ENCODE assay signal across 9 cellular contexts in genomic region chr17:75601057-75601987, GRCh38. TPM values are rescaled to one million over a fixed set of nuclear protein-coding genes. Genes with fewer than 3 reads are reported as not detected.
DNase-seq lines count a peak whose midpoint lies in the region; ATAC-seq and TF ChIP-seq lines count a peak whose summit lies in the region.
"Had no signal": no experiment of that assay in that cellular context is flagged by ENCODE, and none has a peak within 500 bp of the region (broad histone marks: within the 10 kb centered on the region; RNA-seq: fewer than 3 reads in every experiment).

No MANE protein-coding gene starts in this region.

- H3K4me1 ChIP-seq in Caco-2, result no peaks in the 10 kb centered on the region
- H3K4me1 ChIP-seq in gastrocnemius medialis, result no peaks in the 10 kb centered on the region

- H3K27ac Mint-ChIP-seq in Caco-2 (ENCODE audit: unreplicated experiment) (no peak overlapping the region), glutamatergic neuron (ENCODE audit: unreplicated experiment) (no peak overlapping the region)
- no peak overlapping the region for H3K27ac Mint-ChIP-seq in activated T-helper 2 cell treated with anti-CD3 and anti-CD28 coated beads, Interferon-gamma antibody, Interleukin-2, Interleukin-4, amounts not matched to agents 10 μg/mL and 5 μg/mL and 100 μg/mL, durations not matched to agents 14 hours and 24 hours and 36 hours

- no peak overlapping the region for H3K4me3 Mint-ChIP-seq in Caco-2 (ENCODE audit: unreplicated experiment)
- no peak overlapping the region for H3K4me3 Mint-ChIP-seq in activated T-helper 2 cell treated with anti-CD3 and anti-CD28 coated beads, Interferon-gamma antibody, Interleukin-2, Interleukin-4, amounts not matched to agents 10 μg/mL and 5 μg/mL and 100 μg/mL, durations not matched to agents 14 hours and 24 hours and 36 hours (ENCODE audit: low read depth)
- H3K4me3 Mint-ChIP-seq in glutamatergic neuron (ENCODE audit: unreplicated experiment), result no peak overlapping the region

- H3K4me3 ChIP-seq in Caco-2 (ENCODE audit: low read depth, low read length) (no peak overlapping the region), gastrocnemius medialis (no peak overlapping the region)

- H3K36me3 ChIP-seq in Caco-2 (ENCODE audit: control insufficient read depth, insufficient read depth, low read length), result no peaks in the 10 kb centered on the region
- no peaks in the 10 kb centered on the region for H3K36me3 ChIP-seq in gastrocnemius medialis

- H3K27me3 ChIP-seq in Caco-2 (replicated peaks; ENCODE audit: control insufficient read depth, insufficient read depth, low read length), result no peaks in the 10 kb centered on the region
- H3K27me3 ChIP-seq in gastrocnemius medialis, result no peaks in the 10 kb centered on the region

- CTCF ChIA-PET in Caco-2 (lab: Charles Lee), result interaction anchor here (0.5 to 3.5 kb wide), 18 partner anchors 9 to 149 kb away, joined by 3 to 23 read pairs (median 5); partner anchors contain the start of gene SMIM5

- in situ Hi-C loops in gastrocnemius medialis (cut with MboI; ENCODE audit: low sequenced_read_pairs in 4 of 4), result no loop called here

- H3K27ac ChIP-seq in gastrocnemius medialis, result no peak overlapping the region

- H3K9me3 Mint-ChIP-seq in Caco-2 (ENCODE audit: unreplicated experiment) (no peaks in the 10 kb centered on the region), glutamatergic neuron (ENCODE audit: unreplicated experiment) (peaks cover 4% of the 10 kb centered on the region)
- no peaks in the 10 kb centered on the region for H3K9me3 Mint-ChIP-seq in activated T-helper 2 cell treated with anti-CD3 and anti-CD28 coated beads, Interferon-gamma antibody, Interleukin-2, Interleukin-4, amounts not matched to agents 10 μg/mL and 5 μg/mL and 100 μg/mL, durations not matched to agents 14 hours and 24 hours and 36 hours
- H3K9me3 Mint-ChIP-seq: IgD-negative memory B cell had no signal

- intact Hi-C loops in Caco-2 (cut with micrococcal nuclease; ENCODE audit: unreplicated experiment) (no loop called here), gastrocnemius medialis (cut with DNase I; ENCODE audit: low total_unique reads) (loop anchor here (1.0 kb wide), 1 partner anchor 49 kb away; no protein-coding TSS in a partner anchor)
- intact Hi-C loops in activated T-helper 2 cell treated with anti-CD3 and anti-CD28 coated beads, Interferon-gamma antibody, Interleukin-2, Interleukin-4, amounts not matched to agents 10 μg/mL and 5 μg/mL and 100 μg/mL, durations not matched to agents 14 hours and 24 hours and 36 hours (cut with micrococcal nuclease), result no loop called here

- no peak for TF ChIP-seq POLR2A in gastrocnemius medialis (IDR thresholded peaks at IDR 0.05)

- TF ChIP-seq CTCF in Caco-2 (IDR thresholded peaks at IDR 0.05; ENCODE audit: insufficient read depth in 1 of 2, low read depth in 1 of 2, low read length in 1 of 2, severe bottlenecking in 1 of 2, unreplicated experiment in 1 of 2) (peak; percentile 57 to 76), glutamatergic neuron (IDR thresholded peaks at IDR 0.05; ENCODE audit: partially characterized antibody, unreplicated experiment) (peak; percentile 78), gastrocnemius medialis (IDR thresholded peaks at IDR 0.05 in 4 of 5, conservative IDR thresholded peaks at IDR 0.05 in 1 of 5) (peak; percentile 28 to 59 (median 55))

- H3K9me3 ChIP-seq in Caco-2, result no peaks in the 10 kb centered on the region
- no peaks in the 10 kb centered on the region for H3K9me3 ChIP-seq in gastrocnemius medialis

- BruUV-seq in Caco-2 (replicated peaks; lab: Mats Ljungman, UMichigan), result no TSS peak

- no peaks in the 10 kb centered on the region for H3K4me1 Mint-ChIP-seq in Caco-2 (ENCODE audit: low read depth, unreplicated experiment)
- H3K4me1 Mint-ChIP-seq in activated T-helper 2 cell treated with anti-CD3 and anti-CD28 coated beads, Interferon-gamma antibody, Interleukin-2, Interleukin-4, amounts not matched to agents 10 μg/mL and 5 μg/mL and 100 μg/mL, durations not matched to agents 14 hours and 24 hours and 36 hours (ENCODE audit: low read depth), result no peaks in the 10 kb centered on the region
- H3K4me1 Mint-ChIP-seq in glutamatergic neuron (ENCODE audit: low read depth, unreplicated experiment), result no peaks in the 10 kb centered on the region

- no peaks in the 10 kb centered on the region for H3K36me3 Mint-ChIP-seq in Caco-2 (ENCODE audit: insufficient read depth, unreplicated experiment)
- H3K36me3 Mint-ChIP-seq in activated T-helper 2 cell treated with anti-CD3 and anti-CD28 coated beads, Interferon-gamma antibody, Interleukin-2, Interleukin-4, amounts not matched to agents 10 μg/mL and 5 μg/mL and 100 μg/mL, durations not matched to agents 14 hours and 24 hours and 36 hours (ENCODE audit: low read depth), result no peaks in the 10 kb centered on the region
- no peaks in the 10 kb centered on the region for H3K36me3 Mint-ChIP-seq in glutamatergic neuron (ENCODE audit: unreplicated experiment)
- H3K36me3 Mint-ChIP-seq: IgD-negative memory B cell had no signal

- DNase-seq in Caco-2 (peak; percentile 71 to 79), HuH-7.5 (ENCODE audit: low spot score) (peak; percentile 83), RPMI8226 (peak; percentile 83), glutamatergic neuron (peak; percentile 74), gastrocnemius medialis (no peak)
- peak; percentile 46 for DNase-seq in activated T-helper 2 cell treated with anti-CD3 and anti-CD28 coated beads, Interferon-gamma antibody, Interleukin-2, Interleukin-4, amounts not matched to agents 10 μg/mL and 5 μg/mL and 100 μg/mL, durations not matched to agents 14 hours and 24 hours and 36 hours (ENCODE audit: low spot score)

- POLR2A ChIA-PET in Caco-2 (lab: Charles Lee), result no interaction called here

- H3K27me3 Mint-ChIP-seq in Caco-2 (ENCODE audit: insufficient read depth, unreplicated experiment) (no peaks in the 10 kb centered on the region), glutamatergic neuron (ENCODE audit: unreplicated experiment) (no peaks in the 10 kb centered on the region)
- no peaks in the 10 kb centered on the region for H3K27me3 Mint-ChIP-seq in activated T-helper 2 cell treated with anti-CD3 and anti-CD28 coated beads, Interferon-gamma antibody, Interleukin-2, Interleukin-4, amounts not matched to agents 10 μg/mL and 5 μg/mL and 100 μg/mL, durations not matched to agents 14 hours and 24 hours and 36 hours (ENCODE audit: low read depth)
- H3K27me3 Mint-ChIP-seq: IgD-negative memory B cell had no signal

- peak; percentile 43 to 58 for ATAC-seq in gastrocnemius medialis
- no peak for ATAC-seq in HG03432 (IDR thresholded peaks at IDR 0.05; ENCODE audit: unreplicated experiment)
- ATAC-seq in HG02588 (IDR thresholded peaks at IDR 0.05; ENCODE audit: unreplicated experiment), result no peak

RNA-seq across cellular contexts. Expression of gene MYO15B, which starts 13.7 kb away (rescaled TPM):
- total RNA-seq in Caco-2 (2022) (12.3 and 24.4 TPM in 2 replicates), glutamatergic neuron (ENCODE audit: unreplicated experiment) (82.6 TPM), gastrocnemius medialis (10 to 100 TPM in 2 of 4 donors, 1 to 10 TPM in 2; 4.5 to 34.6 (median 14.3) TPM)
- 33.9 and 34.8 TPM in 2 replicates for total RNA-seq in activated T-helper 2 cell treated with anti-CD3 and anti-CD28 coated beads, Interferon-gamma antibody, Interleukin-2, Interleukin-4, amounts not matched to agents 10 μg/mL and 5 μg/mL and 100 μg/mL, durations not matched to agents 14 hours and 24 hours and 36 hours

RNA-seq across cellular contexts. Expression of gene SMIM5, which starts 31.9 kb away (rescaled TPM):
- total RNA-seq in Caco-2 (2022) (0.20 TPM in 1 of 2 replicates, not detected in the other), glutamatergic neuron (ENCODE audit: unreplicated experiment) (0.20 TPM), gastrocnemius medialis (under 1 TPM in 1 of 4 donors, not detected in 3; 0.22 TPM)
- 0.09 and 0.16 TPM in 2 replicates for total RNA-seq in activated T-helper 2 cell treated with anti-CD3 and anti-CD28 coated beads, Interferon-gamma antibody, Interleukin-2, Interleukin-4, amounts not matched to agents 10 μg/mL and 5 μg/mL and 100 μg/mL, durations not matched to agents 14 hours and 24 hours and 36 hours

Comparison
In these comparisons a context has a peak if more than half of its experiments do, and no peak if none do; other contexts are left out.
1. DNase-seq: peak in Caco-2 (2 of 2), HuH-7.5 (single experiment), RPMI8226 (single experiment), activated T-helper 2 cell treated with anti-CD3 and anti-CD28 coated beads, Interferon-gamma antibody, Interleukin-2, Interleukin-4, amounts not matched to agents 10 μg/mL and 5 μg/mL and 100 μg/mL, durations not matched to agents 14 hours and 24 hours and 36 hours (single experiment) and glutamatergic neuron (single experiment); none in gastrocnemius medialis (0 of 2).
2. ATAC-seq: peak in gastrocnemius medialis (2 of 2); none in HG03432 (single experiment) and HG02588 (single experiment).
3. Peak in every context shown above with its lines, with median percentiles within 50 percentile points of each other: CTCF ChIP-seq.